Comparison of ENCODE assay signal across 27 cellular contexts in genomic region chr5:62982348-62982747, GRCh38.
"Had no signal": no experiment of that assay in that cellular context is flagged by ENCODE, and none has a peak within 500 bp of the region (broad histone marks: within the 10 kb centered on the region; RNA-seq: fewer than 3 reads in every experiment).

No MANE protein-coding gene starts in this region.

- H3K27ac ChIP-seq: brain microvascular endothelial cell, SK-N-MC, VCaP had no signal

- H3K9me3 ChIP-seq: MG63 had no signal

- DNase-seq: activated CD4-positive, alpha-beta T cell treated with anti-CD3 and anti-CD28 coated beads for 36 hours; activated CD8-positive, alpha-beta memory T cell treated with anti-CD3 and anti-CD28 coated beads, Interleukin-2, amount 50 U/mL, for 48 hours; activated CD8-positive, alpha-beta T cell treated with anti-CD3 and anti-CD28 coated beads, Interleukin-2, amount 10 ng/mL, durations not matched to agents 7 days and 5 days; activated effector memory CD4-positive, alpha-beta T cell treated with Interleukin-2 at 50 U/mL for 16 hours; activated naive CD4-positive, alpha-beta T cell treated with Interleukin-2 at 50 U/mL for 16 hours; activated naive CD8-positive, alpha-beta T cell treated with anti-CD3 and anti-CD28 coated beads, Interleukin-2, amount 50 U/mL, for 24 hours; activated T-cell treated with anti-CD3 and anti-CD28 coated beads, Interleukin-2, amount 50 U/mL, for 24 hours; amygdala; brain microvascular endothelial cell; MG63; MV-4-11; NCI-H1092 treated with DMSO at 0.1 percent for 48 hours; NCI-H1417 treated with DMSO at 0.1 percent for 48 hours; NCI-H1694; NCI-H2029; NCI-H2107; NCI-H2171 treated with DMSO at 0.1 percent for 48 hours; NCI-H226; NCI-H510A; NCI-H526 treated with DMSO at 0.1 percent for 48 hours; NCI-H82; T-cell; T-helper 2 cell; T1000 had no signal

- ATAC-seq: activated CD4-positive, alpha-beta T cell treated with anti-CD3 and anti-CD28 coated beads for 36 hours; activated CD8-positive, alpha-beta T cell treated with anti-CD3 and anti-CD28 coated beads, Interleukin-2, amount 10 ng/mL, durations not matched to agents 7 days and 5 days; activated naive CD4-positive, alpha-beta T cell treated with anti-CD3 and anti-CD28 coated beads, Interleukin-2, amount 50 U/mL, for 72 hours; activated naive CD8-positive, alpha-beta T cell treated with anti-CD3 and anti-CD28 coated beads, Interleukin-2, amount 50 U/mL, for 24 hours; T-cell had no signal

- H3K4me3 ChIP-seq: MG63, SK-N-MC had no signal

- H3K27me3 ChIP-seq: brain microvascular endothelial cell, MG63 had no signal

- H3K36me3 ChIP-seq: brain microvascular endothelial cell, MG63 had no signal
